ENCODE assay signal across 11 cellular contexts in genomic region chr19:12785431-12786011, GRCh38. TPM values are rescaled to one million over a fixed set of nuclear protein-coding genes. Genes with fewer than 3 reads are reported as not detected.
DNase-seq lines count a peak whose midpoint lies in the region; ATAC-seq and TF ChIP-seq lines count a peak whose summit lies in the region.
"Had no signal": no experiment of that assay in that cellular context is flagged by ENCODE, and none has a peak within 500 bp of the region (broad histone marks: within the 10 kb centered on the region; RNA-seq: fewer than 3 reads in every experiment).

No MANE protein-coding gene starts in this region.

- TF ChIP-seq CTCF in GM13977 (IDR thresholded peaks at IDR 0.05; ENCODE audit: extremely low read depth, insufficient read depth, missing control alignments), result no peak

- H3K27me3 ChIP-seq in layer of hippocampus (ENCODE audit: control insufficient read depth, insufficient read depth, low read length), result no peaks in the 10 kb centered on the region

- peak overlapping the region; percentile 98 for H3K27ac ChIP-seq in layer of hippocampus (ENCODE audit: low read depth, low read length)
- H3K27ac ChIP-seq in temporal lobe (ENCODE audit: low read depth, low read length), result peak overlapping the region; percentile 97

- in situ Hi-C loops in GM13977 (cut with MboI; ENCODE audit: low pct_unique_long_range_greater_than_20kb, low sequenced_read_pairs, unreplicated experiment), result no loop called here

- peak; percentile 54 for DNase-seq in SIG-M5 treated with dmso at 0.1 percent for 504 hours (lab: John Stamatoyannopoulos, UW; ENCODE audit: unreplicated experiment)
- DNase-seq in SIG-M5 (lab: John Stamatoyannopoulos, UW), result no peak
- peak; percentile 58 for DNase-seq in SKM-1 (lab: John Stamatoyannopoulos, UW; ENCODE audit: unreplicated experiment)
- DNase-seq in DMS 273 treated with DMSO at 0.1 percent for 48 hours (lab: John Stamatoyannopoulos, UW), result no peak
- no peak for DNase-seq in GM13977 (ENCODE audit: low spot score)
- DNase-seq: 8988T; activated naive CD8-positive, alpha-beta T cell treated with anti-CD3 and anti-CD28 coated beads for 36 hours had no signal

- ATAC-seq in GM21717 (IDR thresholded peaks at IDR 0.05; ENCODE audit: unreplicated experiment), result no peak

RNA-seq across cellular contexts. Expression of gene JUNB, which starts 5.8 kb away (rescaled TPM):
- total RNA-seq in temporal lobe, result 27.8 TPM

RNA-seq across cellular contexts. Expression of gene HOOK2, which starts 10.2 kb away (rescaled TPM):
- total RNA-seq in temporal lobe, result 18.9 TPM

RNA-seq across cellular contexts. Expression of gene PRDX2, which starts 16.1 kb away (rescaled TPM):
- 235 TPM for total RNA-seq in temporal lobe
- total RNA-seq: SK-MEL-5 had no signal

RNA-seq across cellular contexts. Expression of gene THSD8, which starts 16.3 kb away (rescaled TPM):
- total RNA-seq in temporal lobe, result 0.25 TPM
- total RNA-seq: SK-MEL-5 had no signal

RNA-seq across cellular contexts. Expression of gene RNASEH2A, which starts 20.9 kb away (rescaled TPM):
- total RNA-seq in temporal lobe, result 10.1 TPM

Comparison
In these comparisons a context has a peak if more than half of its experiments do, and no peak if none do; other contexts are left out.
1. DNase-seq: peak in SIG-M5 treated with dmso at 0.1 percent for 504 hours (single experiment) and SKM-1 (single experiment); none in SIG-M5 (single experiment), DMS 273 treated with DMSO at 0.1 percent for 48 hours (single experiment) and GM13977 (single experiment).